ENCODE assay signal across 8 cellular contexts in genomic region chr6:127737009-127737486, GRCh38.
DNase-seq lines count a peak whose midpoint lies in the region; ATAC-seq, FAIRE-seq and TF ChIP-seq lines count a peak whose summit lies in the region.

No MANE protein-coding gene starts in this region.

- H3K4me1 Mint-ChIP-seq in HFFc6 (ENCODE audit: low read depth), result peaks cover 12% of the 10 kb centered on the region

- no peaks in the 10 kb centered on the region for H3K36me3 Mint-ChIP-seq in HFFc6 (ENCODE audit: low read depth)

- no peaks in the 10 kb centered on the region for H3K9me3 ChIP-seq in A549
- no peaks in the 10 kb centered on the region for H3K9me3 ChIP-seq in PC-9 (ENCODE audit: insufficient read depth, low read depth)
- H3K9me3 ChIP-seq in right atrium auricular region, result no peaks in the 10 kb centered on the region
- H3K9me3 ChIP-seq in smooth muscle cell (replicated peaks; ENCODE audit: low read depth), result no peaks in the 10 kb centered on the region

- H3K27ac Mint-ChIP-seq in HFFc6, result no peak overlapping the region

- no peak for FAIRE-seq in A549 (lab: Jason Lieb, UNC)

- H3K9me3 Mint-ChIP-seq in HFFc6, result no peaks in the 10 kb centered on the region

- H4K20me1 ChIP-seq in PC-9 (ENCODE audit: insufficient read depth) (no peaks in the 10 kb centered on the region), smooth muscle cell (ENCODE audit: low read depth) (no peaks in the 10 kb centered on the region)

- no TSS peak for BruUV-seq in PC-9 (replicated peaks; lab: Mats Ljungman, UMichigan)

- TF ChIP-seq RAD21 in A549 (conservative IDR thresholded peaks at IDR 0.05 in 1 of 2, IDR thresholded peaks at IDR 0.05 in 1 of 2), result peak; percentile 75 to 77

- no peaks in the 10 kb centered on the region for H3K9me2 ChIP-seq in PC-9 (ENCODE audit: insufficient read depth)

- H3K27me3 Mint-ChIP-seq in HFFc6 (ENCODE audit: insufficient read depth), result no peaks in the 10 kb centered on the region

- H3K36me3 ChIP-seq in PC-9 (ENCODE audit: low read depth), result no peaks in the 10 kb centered on the region
- no peaks in the 10 kb centered on the region for H3K36me3 ChIP-seq in right atrium auricular region
- H3K36me3 ChIP-seq in smooth muscle cell (ENCODE audit: low read depth), result no peaks in the 10 kb centered on the region

- H3F3A ChIP-seq in PC-9 (ENCODE audit: insufficient read depth, low read depth) (no peaks in the 10 kb centered on the region), smooth muscle cell (ENCODE audit: low read depth) (no peaks in the 10 kb centered on the region)

- peak; percentile 25 to 57 for DNase-seq in A549 (ENCODE audit: low read depth in 1 of 2, low spot score in 1 of 2)
- DNase-seq in HFFc6, result peak; percentile 79
- DNase-seq in M059J (ENCODE audit: low read depth), result peak; percentile 78
- DNase-seq in PC-9, result peak; percentile 40 to 56
- DNase-seq in amniotic stem cell (lab: John Stamatoyannopoulos, UW), result peak; percentile 50
- DNase-seq in right atrium auricular region (ENCODE audit: low spot score), result no peak
- DNase-seq in smooth muscle cell (lab: John Stamatoyannopoulos, UW; ENCODE audit: unreplicated experiment), result no peak

- H3K27me3 ChIP-seq in PC-9 (ENCODE audit: insufficient read depth, low read depth), result no peaks in the 10 kb centered on the region
- H3K27me3 ChIP-seq in right atrium auricular region, result no peaks in the 10 kb centered on the region
- no peaks in the 10 kb centered on the region for H3K27me3 ChIP-seq in smooth muscle cell (ENCODE audit: low read depth)

- peak; percentile 90 to 94 for ATAC-seq in A549

- no peak overlapping the region for H3K27ac ChIP-seq in A549
- H3K27ac ChIP-seq in PC-9, result no peak overlapping the region
- no peak overlapping the region for H3K27ac ChIP-seq in right atrium auricular region
- H3K27ac ChIP-seq in smooth muscle cell (ENCODE audit: low read depth), result no peak overlapping the region

- TF ChIP-seq EP300 in A549 (IDR thresholded peaks at IDR 0.05), result no peak

- CTCF ChIA-PET in A549 (lab: Yijun Ruan, JAX) (interaction anchor here (0.6 to 1.7 kb wide), 8 partner anchors 9 to 1507 kb away, joined by 3 to 7 read pairs (median 3); partner anchors contain the start of gene PTPRK), PC-9 (lab: Charles Lee) (interaction anchor here (0.7 to 1.3 kb wide), 2 partner anchors 61 to 994 kb away, joined by 3 to 8 read pairs; no protein-coding TSS in a partner anchor)

- H3K4me3 Mint-ChIP-seq in HFFc6, result no peak overlapping the region

- H3K4me2 ChIP-seq in A549, result no peak overlapping the region
- H3K4me2 ChIP-seq in PC-9, result no peak overlapping the region
- H3K4me2 ChIP-seq in smooth muscle cell, result no peak overlapping the region

- TF ChIP-seq CTCF in A549 (IDR thresholded peaks at IDR 0.05) (peak; percentile 70), GM12873 (IDR thresholded peaks at IDR 0.05; ENCODE audit: insufficient read depth, low read depth, low read length, missing control alignments) (peak; percentile 54), HFFc6 (IDR thresholded peaks at IDR 0.05) (peak; percentile 90), PC-9 (conservative IDR thresholded peaks at IDR 0.05) (peak; percentile 92), right atrium auricular region (IDR thresholded peaks at IDR 0.05) (peak; percentile 54 to 70), smooth muscle cell (IDR thresholded peaks at IDR 0.05; ENCODE audit: borderline replicate concordance, insufficient read depth, poor library complexity, severe bottlenecking) (peak; percentile 72)

- no peaks in the 10 kb centered on the region for H3K79me2 ChIP-seq in PC-9 (ENCODE audit: low read depth)
- no peaks in the 10 kb centered on the region for H3K79me2 ChIP-seq in smooth muscle cell (ENCODE audit: low read depth)

- no peak overlapping the region for H3K9ac ChIP-seq in smooth muscle cell (ENCODE audit: low read depth)

- H3K4me1 ChIP-seq in A549 (no peaks in the 10 kb centered on the region), PC-9 (replicated peaks; ENCODE audit: insufficient read depth) (no peaks in the 10 kb centered on the region), right atrium auricular region (no peaks in the 10 kb centered on the region), smooth muscle cell (ENCODE audit: low read depth) (no peaks in the 10 kb centered on the region)

- H2AFZ ChIP-seq in PC-9 (no peak overlapping the region), smooth muscle cell (ENCODE audit: low read depth) (peak overlapping the region; percentile 41)

- TF ChIP-seq POLR2A in A549 (IDR thresholded peaks at IDR 0.05; ENCODE audit: low read length), result no peak

- intact Hi-C loops in PC-9 (cut with micrococcal nuclease; ENCODE audit: unreplicated experiment), result loop anchor here (2.0 to 10.0 kb wide), 5 partner anchors 235 to 1838 kb away; partner anchors contain the start of gene PTPRK

- POLR2A ChIA-PET in A549 (lab: Yijun Ruan, JAX) (no interaction called here), PC-9 (lab: Charles Lee; ENCODE audit: unreplicated experiment) (interaction anchor here (0.7 kb wide), 1 partner anchor 780 kb away, joined by 5 read pairs; no protein-coding TSS in a partner anchor)

- H3K4me3 ChIP-seq in A549 (no peak overlapping the region), PC-9 (no peak overlapping the region), right atrium auricular region (no peak overlapping the region), smooth muscle cell (no peak overlapping the region)

TF ChIP-seq in A549, 52 proteins besides CTCF, POLR2A, EP300 and RAD21:
- TF ChIP-seq SMC3 (IDR thresholded peaks at IDR 0.05), result peak; percentile 74
- TF ChIP-seq MAZ (IDR thresholded peaks at IDR 0.05; ENCODE audit: borderline replicate concordance, low read depth, low read length), result no peak

Comparison
In these comparisons a context has a peak if more than half of its experiments do, and no peak if none do; other contexts are left out.
1. DNase-seq: peak in A549 (2 of 2), HFFc6 (single experiment), M059J (single experiment), PC-9 (2 of 2) and amniotic stem cell (single experiment); none in right atrium auricular region (single experiment) and smooth muscle cell (single experiment).
2. Peak in every context shown above with its lines, with median percentiles within 50 percentile points of each other: CTCF ChIP-seq.